Comparison of ENCODE assay signal across 8 cellular contexts in the genomic region with DNA sequence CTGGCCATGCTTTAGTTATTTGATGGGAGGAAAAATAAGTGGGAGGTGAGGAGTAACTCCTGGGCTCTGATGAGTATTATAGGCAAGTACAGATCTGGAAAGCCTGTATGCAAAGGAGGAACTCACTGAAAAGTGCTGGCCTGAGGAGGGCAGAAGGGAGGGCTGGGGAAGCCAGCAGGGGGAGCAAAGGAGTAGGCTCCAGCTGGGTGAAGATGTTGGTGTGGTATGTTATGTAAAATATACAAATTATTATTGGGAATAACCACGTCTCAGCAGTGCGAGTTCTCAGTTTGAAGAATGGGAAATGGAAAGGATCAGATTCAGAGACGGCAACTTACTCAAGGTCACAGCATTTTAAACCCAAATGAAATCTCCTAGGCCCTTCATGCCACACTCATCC. TPM values are rescaled to one million over a fixed set of nuclear protein-coding genes. Genes with fewer than 3 reads are reported as not detected.
DNase-seq lines count a peak whose midpoint lies in the region; ATAC-seq and TF ChIP-seq lines count a peak whose summit lies in the region.
"Not testable (repeated sequence)": the region's sequence is repeated elsewhere in the genome, so short reads cannot be mapped to it uniquely, and the experiment has no call there.

No MANE protein-coding gene starts in this region.

- peak overlapping the region in 4 of 8 donors; percentile 23 to 63 (median 49) for H3K27ac Mint-ChIP-seq in CD8-positive, alpha-beta memory T cell
- not testable (repeated sequence) for H3K27ac Mint-ChIP-seq in WTC11; activated naive CD4-positive, alpha-beta T cell treated with anti-CD3 and anti-CD28 coated beads for 36 hours

- peak overlapping the region in 2 of 7 donors; percentile 8 to 76 for H3K4me3 Mint-ChIP-seq in CD8-positive, alpha-beta memory T cell
- not testable (repeated sequence) for H3K4me3 Mint-ChIP-seq in WTC11; activated naive CD4-positive, alpha-beta T cell treated with anti-CD3 and anti-CD28 coated beads for 36 hours

- POLR2A ChIA-PET in CD8-positive, alpha-beta memory T cell (lab: Charles Lee), result interaction anchor here (0.6 kb wide), 1 partner anchor 113 kb away, joined by 4 read pairs; no protein-coding TSS in a partner anchor
- POLR2A ChIA-PET in WTC11 (lab: Charles Lee), result not testable (repeated sequence)

- peaks cover 13% of the 10 kb centered on the region for H3K4me1 ChIP-seq in CD8-positive, alpha-beta memory T cell (ENCODE audit: insufficient read depth, low read length)
- H3K4me1 ChIP-seq in testis, result not testable (repeated sequence)

- H3K36me3 ChIP-seq in CD8-positive, alpha-beta memory T cell (ENCODE audit: insufficient read depth, low read length); testis (ENCODE audit: low read depth, missing control alignments): not testable (repeated sequence)

- not testable (repeated sequence) for TF ChIP-seq POLR2A in testis (IDR thresholded peaks at IDR 0.05)

- WGBS in testis, 2 donors, result 45 to 50% methylated on average over 3 of the region's 3 CpGs

- H3K27me3 ChIP-seq in CD8-positive, alpha-beta memory T cell (ENCODE audit: insufficient read depth, low read length, poor library complexity, severe bottlenecking); testis: not testable (repeated sequence)

- H3K27me3 Mint-ChIP-seq in CD8-positive, alpha-beta memory T cell; WTC11 (ENCODE audit: low read depth); activated naive CD4-positive, alpha-beta T cell treated with anti-CD3 and anti-CD28 coated beads for 36 hours (ENCODE audit: low read depth): not testable (repeated sequence)

- DNase-seq in CD8-positive, alpha-beta memory T cell, result peak; percentile 18 to 70 (median 42)
- peak; percentile 39 for DNase-seq in Jurkat, Clone E6-1 (ENCODE audit: low read depth, low spot score)
- DNase-seq in WTC11 (ENCODE audit: low spot score) (peak; percentile 62), epithelial cell of esophagus (ENCODE audit: low read depth) (peak; percentile 53), left kidney (ENCODE audit: low read depth, low spot score) (peak; percentile 69), testis (peak; percentile 59)
- peak; percentile 75 for DNase-seq in activated naive CD4-positive, alpha-beta T cell treated with anti-CD3 and anti-CD28 coated beads for 36 hours
- not testable (repeated sequence) for DNase-seq in retinal pigment epithelial cell (ENCODE audit: low read depth)

- H3K9me3 ChIP-seq in CD8-positive, alpha-beta memory T cell (ENCODE audit: low read length); testis: not testable (repeated sequence)

- H3K36me3 Mint-ChIP-seq in CD8-positive, alpha-beta memory T cell; WTC11; activated naive CD4-positive, alpha-beta T cell treated with anti-CD3 and anti-CD28 coated beads for 36 hours (ENCODE audit: low read depth): not testable (repeated sequence)

- H3K4me3 ChIP-seq in CD8-positive, alpha-beta memory T cell (ENCODE audit: low read length); Jurkat, Clone E6-1 (ENCODE audit: low read length); epithelial cell of esophagus (ENCODE audit: low read length); retinal pigment epithelial cell (ENCODE audit: low read length); testis: not testable (repeated sequence)

- CTCF ChIA-PET in CD8-positive, alpha-beta memory T cell (lab: Charles Lee); WTC11 (lab: Charles Lee); activated naive CD4-positive, alpha-beta T cell treated with anti-CD3 and anti-CD28 coated beads for 36 hours (lab: Charles Lee): not testable (repeated sequence)

- TF ChIP-seq CTCF in WTC11 (IDR thresholded peaks at IDR 0.05), result not testable (repeated sequence)
- TF ChIP-seq CTCF in epithelial cell of esophagus (IDR thresholded peaks at IDR 0.05; ENCODE audit: insufficient read depth, low read depth, low read length, missing control alignments) (peak; percentile 52), retinal pigment epithelial cell (conservative IDR thresholded peaks at IDR 0.05; ENCODE audit: low read depth, low read length) (peak; percentile 57), testis (IDR thresholded peaks at IDR 0.05) (peak in 2 of 3 experiments; percentile 21 to 26)

- not testable (repeated sequence) for H3K27ac ChIP-seq in CD8-positive, alpha-beta memory T cell (ENCODE audit: low read depth, low read length); testis

- H3K9me3 Mint-ChIP-seq in CD8-positive, alpha-beta memory T cell; WTC11; activated naive CD4-positive, alpha-beta T cell treated with anti-CD3 and anti-CD28 coated beads for 36 hours: not testable (repeated sequence)

- ATAC-seq in WTC11, result not testable (repeated sequence)

- peaks cover 27 to 48% (median 33%) of the 10 kb centered on the region in 3 donors for H3K4me1 Mint-ChIP-seq in CD8-positive, alpha-beta memory T cell
- peaks cover 18% of the 10 kb centered on the region for H3K4me1 Mint-ChIP-seq in WTC11
- H3K4me1 Mint-ChIP-seq in activated naive CD4-positive, alpha-beta T cell treated with anti-CD3 and anti-CD28 coated beads for 36 hours (ENCODE audit: low read depth), result peaks cover 23% of the 10 kb centered on the region

- intact Hi-C loops in activated naive CD4-positive, alpha-beta T cell treated with anti-CD3 and anti-CD28 coated beads for 36 hours (cut with micrococcal nuclease); testis (cut with DNase I; ENCODE audit: low total_unique reads): not testable (repeated sequence)

RNA-seq across cellular contexts. Expression of a gene that starts 39.9 kb away (rescaled TPM):
- 10 to 100 TPM; 14.7 to 15.9 TPM for total RNA-seq in CD8-positive, alpha-beta memory T cell
- polyA plus RNA-seq in CD8-positive, alpha-beta memory T cell, result 13.6 TPM
- 20.4 TPM for polyA plus RNA-seq in Jurkat, Clone E6-1 (2012; ENCODE audit: insufficient read depth, insufficient read length)
- total RNA-seq in WTC11 (2021) (9.3 to 11.0 TPM (median 10.5 TPM) in 3 replicates), testis (10 to 100 TPM; 31.9 to 41.7 TPM)
- 1 to 10 TPM; 9.2 TPM for total RNA-seq in activated naive CD4-positive, alpha-beta T cell treated with anti-CD3 and anti-CD28 coated beads for 36 hours
- 36.3 TPM for polyA plus RNA-seq in testis (ENCODE audit: insufficient read depth, low read depth, low replicate concordance)
